ENCODE assay signal across 1 cellular context in the genomic region with DNA sequence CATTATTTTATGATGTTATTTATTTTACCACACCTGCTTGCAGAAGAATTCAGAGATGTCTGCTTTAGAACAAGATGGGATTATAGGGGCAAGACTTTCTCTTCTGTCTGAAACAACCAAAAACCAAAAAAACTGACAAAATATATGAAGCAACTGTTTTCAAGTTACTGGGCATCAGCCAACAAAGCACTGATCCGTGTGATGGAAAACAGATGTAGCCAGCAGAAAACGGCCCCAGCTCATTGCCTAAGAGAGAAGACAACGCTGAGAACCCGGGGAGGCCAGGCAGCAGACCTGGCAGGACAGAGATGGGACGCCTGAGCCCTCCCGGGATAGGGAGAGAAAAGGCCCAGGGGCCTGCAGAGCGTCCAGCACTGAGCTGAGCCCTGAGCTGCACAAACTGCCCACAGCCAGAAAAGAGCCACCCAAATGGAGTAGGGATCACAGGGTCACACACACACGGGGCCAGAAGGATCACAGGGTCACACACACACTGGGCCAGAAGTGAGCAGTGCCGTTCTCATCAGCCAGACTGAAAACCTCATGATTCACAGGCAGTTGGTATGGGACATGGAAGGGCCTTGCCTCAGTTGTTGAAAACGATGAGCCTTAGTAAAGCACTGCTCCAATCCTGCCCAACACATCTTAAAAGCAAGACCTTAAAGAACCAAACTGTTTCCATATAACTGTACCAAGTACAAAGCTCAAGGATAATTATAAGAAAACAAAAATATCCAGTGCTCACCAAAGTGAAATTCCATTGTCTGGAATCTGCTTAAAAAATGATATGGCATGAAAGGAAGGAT.
TF ChIP-seq lines count a peak whose summit lies in the region.

No MANE protein-coding gene starts in this region.

TF ChIP-seq in PFSK-1, 5 proteins besides CTCF, POLR2A, EP300 and RAD21 (continued from another document):
- TF ChIP-seq POLR2AphosphoS5 (IDR thresholded peaks at IDR 0.05; ENCODE audit: low read depth, low read length): peak; percentile 39; the same call in 1 of the 2 replicates
TF ChIP-seq in PFSK-1: peak in this region for 1.
